1 cellular context compared by ENCODE assay signal in genomic region chr19:13978306-13978705, GRCh38.
TF ChIP-seq lines count a peak whose summit lies in the region.

No MANE protein-coding gene starts in this region.

TF ChIP-seq in HepG2, 621 proteins besides CTCF, POLR2A, EP300 and RAD21:
- no peak for TF ChIP-seq ZNF781 (CRISPR knock-in tag; IDR thresholded peaks at IDR 0.05; ENCODE audit: borderline replicate concordance, not compliant biosample characterization)
- TF ChIP-seq MLXIP (CRISPR knock-in tag; IDR thresholded peaks at IDR 0.05; ENCODE audit: borderline replicate concordance), result no peak
- no peak for TF ChIP-seq AHR (CRISPR knock-in tag; IDR thresholded peaks at IDR 0.05)
- no peak for TF ChIP-seq STAT5B (CRISPR knock-in tag; IDR thresholded peaks at IDR 0.05)
- TF ChIP-seq ZBTB8A (CRISPR knock-in tag; IDR thresholded peaks at IDR 0.05; ENCODE audit: borderline replicate concordance, low read depth), result no peak
- no peak for TF ChIP-seq KLF13 (CRISPR knock-in tag; IDR thresholded peaks at IDR 0.05)
- no peak for TF ChIP-seq ADNP (CRISPR knock-in tag; IDR thresholded peaks at IDR 0.05)
- no peak for TF ChIP-seq TCF12 (IDR thresholded peaks at IDR 0.05)
- no peak for TF ChIP-seq TCF12 (CRISPR knock-in tag; IDR thresholded peaks at IDR 0.05)
- no peak for TF ChIP-seq HOXA7 (CRISPR knock-in tag; IDR thresholded peaks at IDR 0.05)
- no peak for TF ChIP-seq TARDBP (CRISPR knock-in tag; IDR thresholded peaks at IDR 0.05)
- TF ChIP-seq ZNF251 (CRISPR knock-in tag; IDR thresholded peaks at IDR 0.05), result no peak
- TF ChIP-seq FOXK2 (IDR thresholded peaks at IDR 0.05), result no peak
- TF ChIP-seq ZBTB38 (CRISPR knock-in tag; IDR thresholded peaks at IDR 0.05), result no peak
- no peak for TF ChIP-seq PLRG1 (conservative IDR thresholded peaks at IDR 0.05)
- TF ChIP-seq FOXA3 (CRISPR knock-in tag; IDR thresholded peaks at IDR 0.05), result no peak
- TF ChIP-seq ZBTB7A (CRISPR knock-in tag; IDR thresholded peaks at IDR 0.05), result no peak
TF ChIP-seq in HepG2: peak in this region for 0.
